ENCODE assay signal across 1 cellular context in the genomic region with DNA sequence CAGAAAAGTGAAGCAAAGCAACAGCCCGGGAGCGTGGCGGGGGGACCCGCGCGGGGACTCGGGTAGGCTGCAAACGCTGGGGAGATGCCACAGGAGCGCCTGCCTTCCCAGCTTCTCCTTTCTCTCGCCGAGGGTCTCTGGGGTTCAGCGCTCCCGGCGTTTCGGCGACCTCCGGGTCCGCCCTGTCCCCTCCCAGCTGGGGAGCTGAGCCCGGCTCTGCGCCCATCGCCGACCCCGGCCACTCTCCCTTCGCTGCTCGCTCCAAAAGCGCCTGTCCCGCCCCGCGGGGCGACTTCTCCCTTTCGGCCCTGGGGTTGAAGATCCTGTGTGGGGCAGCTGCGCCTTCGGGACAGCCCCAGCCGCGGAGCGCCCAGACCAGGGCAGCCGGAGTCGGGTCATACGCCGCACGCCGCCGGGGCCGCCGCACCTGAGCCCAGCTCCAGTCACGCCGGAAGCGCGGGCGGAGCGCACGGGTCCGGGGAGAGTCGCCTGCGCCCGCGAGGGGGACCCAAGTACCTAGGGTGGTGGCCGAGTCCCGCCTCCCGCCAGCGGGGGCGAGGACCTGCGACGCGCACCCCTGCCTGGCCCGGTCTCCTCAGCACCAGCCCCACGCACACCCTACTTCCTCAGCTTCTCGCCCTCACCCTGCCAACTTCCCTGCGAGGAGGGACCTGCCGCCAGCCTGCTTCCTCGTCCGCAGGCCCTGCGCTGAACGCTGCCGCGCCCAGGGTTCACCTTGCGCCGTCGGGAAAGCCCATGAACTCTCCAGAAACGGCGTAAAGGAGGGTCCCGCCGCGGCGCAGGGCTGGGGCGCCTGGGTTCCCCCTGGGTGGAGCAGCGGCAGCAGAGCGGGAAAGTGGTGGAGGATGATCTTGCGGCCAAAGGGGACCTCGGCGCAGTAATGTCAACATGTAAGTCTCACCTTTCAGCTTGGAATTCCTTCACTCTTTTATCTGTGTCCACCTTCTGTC.
TF ChIP-seq lines count a peak whose summit lies in the region.

TSS of gene ADGRG6 (plus strand) at position 587 of the 971 bp plus-strand sequence. CDS start at position 910, 323 bp downstream.

TF ChIP-seq in HepG2, 621 proteins besides CTCF, POLR2A, EP300 and RAD21 (continued from another document and continues in another):
- TF ChIP-seq ZNF639 (CRISPR knock-in tag; conservative IDR thresholded peaks at IDR 0.05) = peak; percentile 63; the same call in 1 of the 2 replicates
- TF ChIP-seq, protein P1, sequence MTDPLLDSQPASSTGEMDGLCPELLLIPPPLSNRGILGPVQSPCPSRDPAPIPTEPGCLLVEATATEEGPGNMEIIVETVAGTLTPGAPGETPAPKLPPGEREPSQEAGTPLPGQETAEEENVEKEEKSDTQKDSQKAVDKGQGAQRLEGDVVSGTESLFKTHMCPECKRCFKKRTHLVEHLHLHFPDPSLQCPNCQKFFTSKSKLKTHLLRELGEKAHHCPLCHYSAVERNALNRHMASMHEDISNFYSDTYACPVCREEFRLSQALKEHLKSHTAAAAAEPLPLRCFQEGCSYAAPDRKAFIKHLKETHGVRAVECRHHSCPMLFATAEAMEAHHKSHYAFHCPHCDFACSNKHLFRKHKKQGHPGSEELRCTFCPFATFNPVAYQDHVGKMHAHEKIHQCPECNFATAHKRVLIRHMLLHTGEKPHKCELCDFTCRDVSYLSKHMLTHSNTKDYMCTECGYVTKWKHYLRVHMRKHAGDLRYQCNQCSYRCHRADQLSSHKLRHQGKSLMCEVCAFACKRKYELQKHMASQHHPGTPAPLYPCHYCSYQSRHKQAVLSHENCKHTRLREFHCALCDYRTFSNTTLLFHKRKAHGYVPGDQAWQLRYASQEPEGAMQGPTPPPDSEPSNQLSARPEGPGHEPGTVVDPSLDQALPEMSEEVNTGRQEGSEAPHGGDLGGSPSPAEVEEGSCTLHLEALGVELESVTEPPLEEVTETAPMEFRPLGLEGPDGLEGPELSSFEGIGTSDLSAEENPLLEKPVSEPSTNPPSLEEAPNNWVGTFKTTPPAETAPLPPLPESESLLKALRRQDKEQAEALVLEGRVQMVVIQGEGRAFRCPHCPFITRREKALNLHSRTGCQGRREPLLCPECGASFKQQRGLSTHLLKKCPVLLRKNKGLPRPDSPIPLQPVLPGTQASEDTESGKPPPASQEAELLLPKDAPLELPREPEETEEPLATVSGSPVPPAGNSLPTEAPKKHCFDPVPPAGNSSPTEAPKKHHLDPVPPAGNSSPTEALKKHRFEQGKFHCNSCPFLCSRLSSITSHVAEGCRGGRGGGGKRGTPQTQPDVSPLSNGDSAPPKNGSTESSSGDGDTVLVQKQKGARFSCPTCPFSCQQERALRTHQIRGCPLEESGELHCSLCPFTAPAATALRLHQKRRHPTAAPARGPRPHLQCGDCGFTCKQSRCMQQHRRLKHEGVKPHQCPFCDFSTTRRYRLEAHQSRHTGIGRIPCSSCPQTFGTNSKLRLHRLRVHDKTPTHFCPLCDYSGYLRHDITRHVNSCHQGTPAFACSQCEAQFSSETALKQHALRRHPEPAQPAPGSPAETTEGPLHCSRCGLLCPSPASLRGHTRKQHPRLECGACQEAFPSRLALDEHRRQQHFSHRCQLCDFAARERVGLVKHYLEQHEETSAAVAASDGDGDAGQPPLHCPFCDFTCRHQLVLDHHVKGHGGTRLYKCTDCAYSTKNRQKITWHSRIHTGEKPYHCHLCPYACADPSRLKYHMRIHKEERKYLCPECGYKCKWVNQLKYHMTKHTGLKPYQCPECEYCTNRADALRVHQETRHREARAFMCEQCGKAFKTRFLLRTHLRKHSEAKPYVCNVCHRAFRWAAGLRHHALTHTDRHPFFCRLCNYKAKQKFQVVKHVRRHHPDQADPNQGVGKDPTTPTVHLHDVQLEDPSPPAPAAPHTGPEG (CRISPR knock-in tag; IDR thresholded peaks at IDR 0.05) = peak; percentile 88
- no peak for TF ChIP-seq ZNF382 (CRISPR knock-in tag; IDR thresholded peaks at IDR 0.05; ENCODE audit: borderline replicate concordance)
- TF ChIP-seq ZNF709 (CRISPR knock-in tag; IDR thresholded peaks at IDR 0.05) = peak; percentile 99
- TF ChIP-seq ZSCAN20 (CRISPR knock-in tag; IDR thresholded peaks at IDR 0.05; ENCODE audit: borderline replicate concordance) = 0 out of 2 replicates have a peak, but pooled peaks have one; percentile 93
- peak; percentile 94; the same call in 1 of the 2 replicates for TF ChIP-seq CBX5 (CRISPR knock-in tag; IDR thresholded peaks at IDR 0.05; ENCODE audit: borderline replicate concordance)
- TF ChIP-seq HMGXB3 (CRISPR knock-in tag; IDR thresholded peaks at IDR 0.05; ENCODE audit: borderline replicate concordance) = peak; percentile 61; the same call in 1 of the 2 replicates
- peak; percentile 79; the same call in 1 of the 2 replicates for TF ChIP-seq ZNF615 (CRISPR knock-in tag; IDR thresholded peaks at IDR 0.05; ENCODE audit: borderline replicate concordance)
- peak; percentile 67 for TF ChIP-seq ZNF768 (CRISPR knock-in tag; IDR thresholded peaks at IDR 0.05)
- TF ChIP-seq ZBTB20 (CRISPR knock-in tag; IDR thresholded peaks at IDR 0.05; ENCODE audit: borderline replicate concordance, low read depth) = no peak; the same call in none of the 2 replicates
- TF ChIP-seq, protein P2, sequence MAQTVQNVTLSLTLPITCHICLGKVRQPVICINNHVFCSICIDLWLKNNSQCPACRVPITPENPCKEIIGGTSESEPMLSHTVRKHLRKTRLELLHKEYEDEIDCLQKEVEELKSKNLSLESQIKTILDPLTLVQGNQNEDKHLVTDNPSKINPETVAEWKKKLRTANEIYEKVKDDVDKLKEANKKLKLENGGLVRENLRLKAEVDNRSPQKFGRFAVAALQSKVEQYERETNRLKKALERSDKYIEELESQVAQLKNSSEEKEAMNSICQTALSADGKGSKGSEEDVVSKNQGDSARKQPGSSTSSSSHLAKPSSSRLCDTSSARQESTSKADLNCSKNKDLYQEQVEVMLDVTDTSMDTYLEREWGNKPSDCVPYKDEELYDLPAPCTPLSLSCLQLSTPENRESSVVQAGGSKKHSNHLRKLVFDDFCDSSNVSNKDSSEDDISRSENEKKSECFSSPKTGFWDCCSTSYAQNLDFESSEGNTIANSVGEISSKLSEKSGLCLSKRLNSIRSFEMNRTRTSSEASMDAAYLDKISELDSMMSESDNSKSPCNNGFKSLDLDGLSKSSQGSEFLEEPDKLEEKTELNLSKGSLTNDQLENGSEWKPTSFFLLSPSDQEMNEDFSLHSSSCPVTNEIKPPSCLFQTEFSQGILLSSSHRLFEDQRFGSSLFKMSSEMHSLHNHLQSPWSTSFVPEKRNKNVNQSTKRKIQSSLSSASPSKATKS (CRISPR knock-in tag; IDR thresholded peaks at IDR 0.05) = no peak
- no peak for TF ChIP-seq ZBTB8A (CRISPR knock-in tag; IDR thresholded peaks at IDR 0.05; ENCODE audit: borderline replicate concordance, low read depth)
- peak; percentile 81 for TF ChIP-seq ZFY (CRISPR knock-in tag; IDR thresholded peaks at IDR 0.05)
- TF ChIP-seq ZNF282 (IDR thresholded peaks at IDR 0.05; ENCODE audit: partially characterized antibody) = no peak
- TF ChIP-seq ZNF512B (CRISPR knock-in tag; IDR thresholded peaks at IDR 0.05; ENCODE audit: borderline replicate concordance) = peak; percentile 36; the same call in 1 of the 2 replicates
- peak; percentile 41; the same call in 1 of the 2 replicates for TF ChIP-seq MEIS1 (CRISPR knock-in tag; IDR thresholded peaks at IDR 0.05; ENCODE audit: borderline replicate concordance)
- no peak for TF ChIP-seq NR2F2 (IDR thresholded peaks at IDR 0.05; ENCODE audit: borderline replicate concordance, low read depth)
- peak; percentile 86 for TF ChIP-seq ZNF205 (CRISPR knock-in tag; IDR thresholded peaks at IDR 0.05)
- TF ChIP-seq GTF3A (CRISPR knock-in tag; conservative IDR thresholded peaks at IDR 0.05) = no peak
- peak; percentile 11; the same call in 1 of the 2 replicates for TF ChIP-seq IRF1 (CRISPR knock-in tag; IDR thresholded peaks at IDR 0.05; ENCODE audit: low read depth)
- no peak for TF ChIP-seq NONO (IDR thresholded peaks at IDR 0.05)
- peak; percentile 98 for TF ChIP-seq NONO (CRISPR knock-in tag; conservative IDR thresholded peaks at IDR 0.05)
- TF ChIP-seq, protein P3, sequence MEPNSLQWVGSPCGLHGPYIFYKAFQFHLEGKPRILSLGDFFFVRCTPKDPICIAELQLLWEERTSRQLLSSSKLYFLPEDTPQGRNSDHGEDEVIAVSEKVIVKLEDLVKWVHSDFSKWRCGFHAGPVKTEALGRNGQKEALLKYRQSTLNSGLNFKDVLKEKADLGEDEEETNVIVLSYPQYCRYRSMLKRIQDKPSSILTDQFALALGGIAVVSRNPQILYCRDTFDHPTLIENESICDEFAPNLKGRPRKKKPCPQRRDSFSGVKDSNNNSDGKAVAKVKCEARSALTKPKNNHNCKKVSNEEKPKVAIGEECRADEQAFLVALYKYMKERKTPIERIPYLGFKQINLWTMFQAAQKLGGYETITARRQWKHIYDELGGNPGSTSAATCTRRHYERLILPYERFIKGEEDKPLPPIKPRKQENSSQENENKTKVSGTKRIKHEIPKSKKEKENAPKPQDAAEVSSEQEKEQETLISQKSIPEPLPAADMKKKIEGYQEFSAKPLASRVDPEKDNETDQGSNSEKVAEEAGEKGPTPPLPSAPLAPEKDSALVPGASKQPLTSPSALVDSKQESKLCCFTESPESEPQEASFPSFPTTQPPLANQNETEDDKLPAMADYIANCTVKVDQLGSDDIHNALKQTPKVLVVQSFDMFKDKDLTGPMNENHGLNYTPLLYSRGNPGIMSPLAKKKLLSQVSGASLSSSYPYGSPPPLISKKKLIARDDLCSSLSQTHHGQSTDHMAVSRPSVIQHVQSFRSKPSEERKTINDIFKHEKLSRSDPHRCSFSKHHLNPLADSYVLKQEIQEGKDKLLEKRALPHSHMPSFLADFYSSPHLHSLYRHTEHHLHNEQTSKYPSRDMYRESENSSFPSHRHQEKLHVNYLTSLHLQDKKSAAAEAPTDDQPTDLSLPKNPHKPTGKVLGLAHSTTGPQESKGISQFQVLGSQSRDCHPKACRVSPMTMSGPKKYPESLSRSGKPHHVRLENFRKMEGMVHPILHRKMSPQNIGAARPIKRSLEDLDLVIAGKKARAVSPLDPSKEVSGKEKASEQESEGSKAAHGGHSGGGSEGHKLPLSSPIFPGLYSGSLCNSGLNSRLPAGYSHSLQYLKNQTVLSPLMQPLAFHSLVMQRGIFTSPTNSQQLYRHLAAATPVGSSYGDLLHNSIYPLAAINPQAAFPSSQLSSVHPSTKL (CRISPR knock-in tag; IDR thresholded peaks at IDR 0.05) = peak; percentile 92
